In genomic region chr2:1887915-1888314, GRCh38 we compare ENCODE assay signal across 1 cellular context.
TF ChIP-seq lines count a peak whose summit lies in the region.

No MANE protein-coding gene starts in this region.

TF ChIP-seq in GM23338, 12 proteins besides CTCF, POLR2A, EP300 and RAD21 (continued from another document):
- TF ChIP-seq ZNF462 (CRISPR knock-in tag; IDR thresholded peaks at IDR 0.05) (no peak), NANOG (IDR thresholded peaks at IDR 0.05; ENCODE audit: borderline replicate concordance) (no peak), CREB1 (CRISPR knock-in tag; IDR thresholded peaks at IDR 0.05; ENCODE audit: low read depth) (no peak), ETS1 (IDR thresholded peaks at IDR 0.05) (no peak), JUNB (IDR thresholded peaks at IDR 0.05; ENCODE audit: unreplicated experiment) (no peak), ZNF331 (CRISPR knock-in tag; IDR thresholded peaks at IDR 0.05; ENCODE audit: low read depth) (no peak)
